ENCODE assay signal across 1 cellular context in genomic region chr11:46695345-46696211, GRCh38.
TF ChIP-seq lines count a peak whose summit lies in the region.

No MANE protein-coding gene starts in this region.

TF ChIP-seq in HepG2, 621 proteins besides CTCF, POLR2A, EP300 and RAD21 (continued from another document and continues in another):
- TF ChIP-seq ZNF839 (CRISPR knock-in tag; IDR thresholded peaks at IDR 0.05; ENCODE audit: borderline replicate concordance) (no peak), ZNF704 (CRISPR knock-in tag; IDR thresholded peaks at IDR 0.05; ENCODE audit: borderline replicate concordance) (0 out of 2 replicates have a peak, but pooled peaks have one; percentile 56), IKZF1 (IDR thresholded peaks at IDR 0.05) (no peak), NR0B2 (CRISPR knock-in tag; IDR thresholded peaks at IDR 0.05) (no peak), PRDM15 (CRISPR knock-in tag; IDR thresholded peaks at IDR 0.05) (no peak), ZHX1 (CRISPR knock-in tag; IDR thresholded peaks at IDR 0.05; ENCODE audit: low read depth) (no peak), U2AF2 (IDR thresholded peaks at IDR 0.05; ENCODE audit: low read depth, low read length) (no peak), ZNF674 (CRISPR knock-in tag; IDR thresholded peaks at IDR 0.05; ENCODE audit: low read depth) (no peak), TGIF2 (CRISPR knock-in tag; IDR thresholded peaks at IDR 0.05) (peak; percentile 84), ZNF451 (CRISPR knock-in tag; IDR thresholded peaks at IDR 0.05) (peak; percentile 83), ZNF562 (CRISPR knock-in tag; IDR thresholded peaks at IDR 0.05; ENCODE audit: borderline replicate concordance) (no peak), YEATS2 (CRISPR knock-in tag; IDR thresholded peaks at IDR 0.05; ENCODE audit: borderline replicate concordance) (no peak; the same call in 1 of the 2 replicates), ZNF713 (CRISPR knock-in tag; IDR thresholded peaks at IDR 0.05) (no peak), TARDBP (CRISPR knock-in tag; IDR thresholded peaks at IDR 0.05) (no peak), ZNF333 (CRISPR knock-in tag; IDR thresholded peaks at IDR 0.05; ENCODE audit: borderline replicate concordance) (no peak), GMEB2 (CRISPR knock-in tag; IDR thresholded peaks at IDR 0.05; ENCODE audit: low read depth) (no peak), ZNF30 (CRISPR knock-in tag; IDR thresholded peaks at IDR 0.05) (no peak), ZNF770 (CRISPR knock-in tag; IDR thresholded peaks at IDR 0.05) (no peak), ZNF383 (CRISPR knock-in tag; IDR thresholded peaks at IDR 0.05; ENCODE audit: borderline replicate concordance) (no peak), NFE2L1 (CRISPR knock-in tag; IDR thresholded peaks at IDR 0.05; ENCODE audit: borderline replicate concordance) (no peak), MIER3 (CRISPR knock-in tag; IDR thresholded peaks at IDR 0.05; ENCODE audit: borderline replicate concordance) (0 out of 2 replicates have a peak, but pooled peaks have one; percentile 14), SCMH1 (CRISPR knock-in tag; IDR thresholded peaks at IDR 0.05; ENCODE audit: borderline replicate concordance) (no peak), ZNF329 (CRISPR knock-in tag; IDR thresholded peaks at IDR 0.05; ENCODE audit: low read depth) (no peak), HMGXB3 (CRISPR knock-in tag; IDR thresholded peaks at IDR 0.05; ENCODE audit: borderline replicate concordance) (0 out of 2 replicates have a peak, but pooled peaks have one; percentile 45), ATF1 (CRISPR knock-in tag; IDR thresholded peaks at IDR 0.05) (no peak), THAP7 (CRISPR knock-in tag; IDR thresholded peaks at IDR 0.05) (no peak; the same call in 1 of the 2 replicates), MAF1 (CRISPR knock-in tag; IDR thresholded peaks at IDR 0.05; ENCODE audit: borderline replicate concordance) (no peak), PBX2 (CRISPR knock-in tag; IDR thresholded peaks at IDR 0.05) (no peak), ZFYVE20 (CRISPR knock-in tag; IDR thresholded peaks at IDR 0.05; ENCODE audit: borderline replicate concordance, low read depth) (no peak), ZFP41 (CRISPR knock-in tag; IDR thresholded peaks at IDR 0.05; ENCODE audit: borderline replicate concordance) (peak; percentile 75; the same call in 1 of the 2 replicates), GATAD1 (CRISPR knock-in tag; IDR thresholded peaks at IDR 0.05) (0 out of 2 replicates have a peak, but pooled peaks have one; percentile 39), CENPX (CRISPR knock-in tag; IDR thresholded peaks at IDR 0.05) (no peak), ZFP37 (CRISPR knock-in tag; IDR thresholded peaks at IDR 0.05; ENCODE audit: borderline replicate concordance) (peak; percentile 86; the same call in 1 of the 2 replicates), ZNF138 (CRISPR knock-in tag; IDR thresholded peaks at IDR 0.05; ENCODE audit: low read depth) (no peak), ZNF354B (CRISPR knock-in tag; IDR thresholded peaks at IDR 0.05) (no peak), CEBPG (CRISPR knock-in tag; IDR thresholded peaks at IDR 0.05) (no peak), SMAD9 (CRISPR knock-in tag; IDR thresholded peaks at IDR 0.05) (0 out of 2 replicates have a peak, but pooled peaks have one; percentile 63), ZNF703 (CRISPR knock-in tag; IDR thresholded peaks at IDR 0.05; ENCODE audit: borderline replicate concordance) (no peak; the same call in 1 of the 2 replicates), ZNF124 (CRISPR knock-in tag; IDR thresholded peaks at IDR 0.05) (no peak), SNRNP70 (IDR thresholded peaks at IDR 0.05; ENCODE audit: low read depth, low read length) (no peak), FOXK2 (IDR thresholded peaks at IDR 0.05) (no peak), ZNF552 (CRISPR knock-in tag; IDR thresholded peaks at IDR 0.05; ENCODE audit: borderline replicate concordance) (peak; percentile 84; the same call in 1 of the 2 replicates), FOXO4 (CRISPR knock-in tag; conservative IDR thresholded peaks at IDR 0.05) (no peak), SMARCC2 (IDR thresholded peaks at IDR 0.05) (no peak)
